20 cellular contexts compared by ENCODE assay signal in the genomic region with DNA sequence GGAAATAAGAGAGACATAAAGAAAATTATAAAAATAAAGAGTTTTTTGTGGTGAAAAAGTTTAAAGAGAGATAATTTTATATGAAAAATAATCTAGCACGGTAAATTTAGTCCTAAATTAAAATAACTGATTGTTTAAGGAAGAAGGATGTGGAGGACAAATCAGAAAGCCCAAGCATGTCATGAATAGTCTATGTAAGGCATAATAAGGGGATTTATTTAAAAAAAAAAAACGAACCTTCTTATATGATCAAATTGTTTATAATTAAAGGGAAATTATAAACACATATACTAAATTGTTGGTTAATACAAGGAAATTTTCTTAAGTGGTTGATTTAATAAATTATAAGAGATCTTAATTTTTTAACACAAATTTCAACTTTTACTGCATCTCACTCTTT.
"Had no signal": no experiment of that assay in that cellular context is flagged by ENCODE, and none has a peak within 500 bp of the region (broad histone marks: within the 10 kb centered on the region; RNA-seq: fewer than 3 reads in every experiment).

No MANE protein-coding gene starts in this region.

- H3K4me1 ChIP-seq: breast epithelium, pancreas, vagina had no signal

- H3K4me2 ChIP-seq: hepatocyte had no signal

- FAIRE-seq: astrocyte had no signal

- H3K27ac ChIP-seq: breast epithelium, hepatocyte, neutrophil, pancreas, thoracic aorta, vagina had no signal

- H3K79me2 ChIP-seq: hepatocyte had no signal

- H3K9me3 ChIP-seq: breast epithelium, neutrophil, pancreas, thoracic aorta, vagina had no signal

- H3K36me3 ChIP-seq: breast epithelium, neutrophil, pancreas, thoracic aorta, vagina had no signal

- DNase-seq: activated CD4-positive, alpha-beta T cell treated with anti-CD3 and anti-CD28 coated beads, Interleukin-2, amount 50 U/mL, for 4 hours; activated CD8-positive, alpha-beta memory T cell treated with anti-CD3 and anti-CD28 coated beads for 24 hours; activated CD8-positive, alpha-beta memory T cell treated with anti-CD3 and anti-CD28 coated beads, Interleukin-2, amount 50 U/mL, for 4 hours; activated naive CD4-positive, alpha-beta T cell; activated naive CD8-positive, alpha-beta T cell treated with anti-CD3 and anti-CD28 coated beads for 36 hours; activated T-cell treated with anti-CD3 and anti-CD28 coated beads, Interleukin-2, amount 50 U/mL, for 24 hours; effector memory CD4-positive, alpha-beta T cell; foreskin melanocyte; glutamatergic neuron; left ventricle myocardium superior; pancreas; right cardiac atrium; stimulated activated CD4-positive, alpha-beta T cell treated with anti-CD3 and anti-CD28 coated beads, Interleukin-4, amount 100 ng/mL, for 24 hours; stimulated activated naive CD4-positive, alpha-beta T cell treated with Interleukin-2 at 50 U/mL for 16 hours had no signal

- H2AFZ ChIP-seq: hepatocyte had no signal

- H3K27me3 ChIP-seq: breast epithelium, hepatocyte, neutrophil, pancreas, vagina had no signal

- H3K4me3 ChIP-seq: breast epithelium, hepatocyte, pancreas, thoracic aorta, vagina had no signal
